ENCODE assay signal across 21 cellular contexts in genomic region chr6:159090530-159091306, GRCh38. TPM values are rescaled to one million over a fixed set of nuclear protein-coding genes. Genes with fewer than 3 reads are reported as not detected.
DNase-seq lines count a peak whose midpoint lies in the region; ATAC-seq and TF ChIP-seq lines count a peak whose summit lies in the region.
"Had no signal": no experiment of that assay in that cellular context is flagged by ENCODE, and none has a peak within 500 bp of the region (broad histone marks: within the 10 kb centered on the region; RNA-seq: fewer than 3 reads in every experiment).

No MANE protein-coding gene starts in this region.

- no peak for ATAC-seq in activated T-helper 17 cell treated with anti-CD3 and anti-CD28 coated beads, Interleukin-2, amount 50 U/mL, for 72 hours (replicated peaks)
- ATAC-seq in HG02623 (IDR thresholded peaks at IDR 0.05; ENCODE audit: unreplicated experiment), result no peak
- ATAC-seq: A549; effector memory CD8-positive, alpha-beta T cell; Panc1 had no signal

- H3K9me3 Mint-ChIP-seq in activated T-helper 17 cell treated with anti-CD3 and anti-CD28 coated beads, Interleukin-2, amount 50 U/mL, for 72 hours, result no peaks in the 10 kb centered on the region
- H3K9me3 Mint-ChIP-seq in osteocyte (ENCODE audit: unreplicated experiment), result no peaks in the 10 kb centered on the region
- H3K9me3 Mint-ChIP-seq: effector memory CD8-positive, alpha-beta T cell; nephron progenitor cell had no signal

- H3K36me3 Mint-ChIP-seq in activated T-helper 17 cell treated with anti-CD3 and anti-CD28 coated beads, Interleukin-2, amount 50 U/mL, for 72 hours (ENCODE audit: low read depth), result no peaks in the 10 kb centered on the region
- no peaks in the 10 kb centered on the region for H3K36me3 Mint-ChIP-seq in osteocyte (ENCODE audit: unreplicated experiment)

- H3K27ac Mint-ChIP-seq in activated T-helper 17 cell treated with anti-CD3 and anti-CD28 coated beads, Interleukin-2, amount 50 U/mL, for 72 hours, result peak overlapping the region; percentile 14
- H3K27ac Mint-ChIP-seq in osteocyte (ENCODE audit: unreplicated experiment), result no peak overlapping the region
- H3K27ac Mint-ChIP-seq: nephron progenitor cell had no signal

- DNase-seq in NCI-H2196 (lab: John Stamatoyannopoulos, UW; ENCODE audit: unreplicated experiment), result peak; percentile 18
- no peak for DNase-seq in NCI-H2196 treated with DMSO at 0.1 percent for 48 hours (lab: John Stamatoyannopoulos, UW; ENCODE audit: unreplicated experiment)
- peak; percentile 76 for DNase-seq in NCI-H1092 treated with DMSO at 0.1 percent for 48 hours (lab: John Stamatoyannopoulos, UW)
- peak; percentile 69 for DNase-seq in osteocyte (ENCODE audit: extremely low spot score, unreplicated experiment)
- DNase-seq in NCI-H2227 (lab: John Stamatoyannopoulos, UW; ENCODE audit: unreplicated experiment), result no peak
- no peak for DNase-seq in amygdala (lab: John Stamatoyannopoulos, UW)
- DNase-seq: activated CD4-positive, alpha-beta T cell treated with anti-CD3 and anti-CD28 coated beads, Interleukin-2, amount 50 U/mL, for 1 hour; central memory CD4-positive, alpha-beta T cell; DMS79; effector memory CD8-positive, alpha-beta T cell; islet precursor cell; KG1; NCI-H1417 treated with DMSO at 0.1 percent for 48 hours; nephron progenitor cell; stimulated activated naive CD4-positive, alpha-beta T cell treated with Interleukin-2 at 50 U/mL for 16 hours; upper lobe of left lung had no signal

- no peaks in the 10 kb centered on the region for H3K27me3 Mint-ChIP-seq in activated T-helper 17 cell treated with anti-CD3 and anti-CD28 coated beads, Interleukin-2, amount 50 U/mL, for 72 hours
- H3K27me3 Mint-ChIP-seq in osteocyte (ENCODE audit: unreplicated experiment), result peaks cover 9% of the 10 kb centered on the region
- H3K27me3 Mint-ChIP-seq: effector memory CD8-positive, alpha-beta T cell had no signal

- H3K4me1 Mint-ChIP-seq in activated T-helper 17 cell treated with anti-CD3 and anti-CD28 coated beads, Interleukin-2, amount 50 U/mL, for 72 hours, result peaks cover 31% of the 10 kb centered on the region
- no peaks in the 10 kb centered on the region for H3K4me1 Mint-ChIP-seq in osteocyte (ENCODE audit: unreplicated experiment)

- H3K4me3 Mint-ChIP-seq in activated T-helper 17 cell treated with anti-CD3 and anti-CD28 coated beads, Interleukin-2, amount 50 U/mL, for 72 hours, result no peak overlapping the region
- no peak overlapping the region for H3K4me3 Mint-ChIP-seq in osteocyte (ENCODE audit: unreplicated experiment)
- H3K4me3 Mint-ChIP-seq: effector memory CD8-positive, alpha-beta T cell; nephron progenitor cell had no signal

- TF ChIP-seq CTCF in osteocyte (IDR thresholded peaks at IDR 0.05), result no peak

RNA-seq across cellular contexts. Expression of gene TAGAP, which starts 45.9 kb away (rescaled TPM):
- 10 to 100 TPM; 11.7 to 80.7 TPM for total RNA-seq in activated T-helper 17 cell treated with anti-CD3 and anti-CD28 coated beads, Interleukin-2, amount 50 U/mL, for 72 hours
- total RNA-seq in osteocyte, result not detected in 2 replicates
- total RNA-seq: NCI-H460 had no signal

Comparison
In these comparisons a context has a peak if more than half of its experiments do, and no peak if none do; other contexts are left out.
1. DNase-seq: peak in NCI-H2196 (single experiment), NCI-H1092 treated with DMSO at 0.1 percent for 48 hours (single experiment) and osteocyte (single experiment); none in NCI-H2196 treated with DMSO at 0.1 percent for 48 hours (single experiment), NCI-H2227 (single experiment) and amygdala (0 of 56).
2. RNA of gene TAGAP, which starts 45.9 kb away (total RNA-seq): 11.7 to 80.7 TPM in activated T-helper 17 cell treated with anti-CD3 and anti-CD28 coated beads, Interleukin-2, amount 50 U/mL, for 72 hours; not detected in osteocyte; every median in the first group is over 10 times any median in the second.